In genomic region chr12:120287491-120287890, GRCh38 we compare ENCODE assay signal across 25 cellular contexts. TPM values are rescaled to one million over a fixed set of nuclear protein-coding genes. Genes with fewer than 3 reads are reported as not detected.
"Had no signal": no experiment of that assay in that cellular context is flagged by ENCODE, and none has a peak within 500 bp of the region (broad histone marks: within the 10 kb centered on the region; RNA-seq: fewer than 3 reads in every experiment).

No MANE protein-coding gene starts in this region.

- H3K27ac ChIP-seq: HL-60, KMS-11 had no signal

- H3K9me2 ChIP-seq: SK-N-SH had no signal

- H3K9me3 Mint-ChIP-seq: IgD-negative memory B cell had no signal

- H3K27me3 Mint-ChIP-seq: IgD-negative memory B cell had no signal

- H3K4me3 ChIP-seq: K562 had no signal

- DNase-seq: Kasumi-1, MV-4-11, NCI-H1048, NCI-H1105, NCI-H1417 treated with DMSO at 0.1 percent for 48 hours, NCI-H146, NCI-H1694 treated with DMSO at 0.1 percent for 48 hours, NCI-H1930, NCI-H2081, NCI-H2107, NCI-H2227 treated with DMSO at 0.1 percent for 48 hours, NCI-H446, NCI-H510A, NCI-H524 treated with DMSO at 0.1 percent for 48 hours, NCI-H69, NCI-H774, RPMI8226, SHP77, SK-N-SH had no signal

- ATAC-seq: K562 had no signal

- H3K4me2 ChIP-seq: KMS-11, SK-N-SH had no signal

- H3K9ac ChIP-seq: KMS-11, SK-N-SH had no signal

- H3K36me3 Mint-ChIP-seq: IgD-negative memory B cell had no signal

- H3K9me3 ChIP-seq: SK-N-SH had no signal

RNA-seq across cellular contexts. Expression of gene RNU4-2, which starts 4.2 kb away (rescaled TPM):
- polyA plus RNA-seq: IgD-negative memory B cell, K562, SK-N-SH had no signal

RNA-seq across cellular contexts. Expression of gene RNU4-1, which starts 5.5 kb away (rescaled TPM):
- total RNA-seq: M059J, SK-MEL-5 had no signal
- polyA plus RNA-seq: IgD-negative memory B cell, SK-N-SH had no signal

RNA-seq across cellular contexts. Expression of gene PLA2G1B, which starts 40.1 kb away (rescaled TPM):
- total RNA-seq: M059J, SK-MEL-5 had no signal
- polyA plus RNA-seq: IgD-negative memory B cell, K562, SK-N-SH had no signal
